Comparison of ENCODE assay signal across 7 cellular contexts in genomic region chr4:152014280-152014679, GRCh38.
DNase-seq lines count a peak whose midpoint lies in the region; ATAC-seq, FAIRE-seq and TF ChIP-seq lines count a peak whose summit lies in the region.

No MANE protein-coding gene starts in this region.

- TF ChIP-seq RAD21 in HepG2 (CRISPR knock-in tag; IDR thresholded peaks at IDR 0.05) = no peak

- DNase-seq in activated T-cell treated with anti-CD3 and anti-CD28 coated beads for 24 hours (ENCODE audit: low read depth) (peak; percentile 28), NCI-H1417 treated with DMSO at 0.1 percent for 48 hours (lab: John Stamatoyannopoulos, UW) (no peak), HepG2 (ENCODE audit: low spot score) (no peak), NCI-H446 treated with DMSO at 0.1 percent for 48 hours (lab: John Stamatoyannopoulos, UW) (no peak)
- peak; percentile 23 for DNase-seq in stimulated activated CD8-positive, alpha-beta memory T cell treated with anti-CD3 and anti-CD28 coated beads, Interleukin-4, amount 100 ng/mL, for 24 hours (ENCODE audit: low read depth)

- 0% methylated on average over 3 of the region's 3 CpGs for WGBS in HepG2 (ENCODE audit: low lambda C conversion rate)

- no peaks in the 10 kb centered on the region for H3K36me3 ChIP-seq in HepG2 (replicated peaks in 1 of 2; ENCODE audit: control insufficient read depth in 1 of 2, insufficient read depth in 2 of 2, low read length in 2 of 2)

- H3K4me2 ChIP-seq in HepG2 (ENCODE audit: low read depth, low read length) = no peak overlapping the region

- POLR2A ChIA-PET in HepG2 (lab: Yijun Ruan, JAX) = no interaction called here

- no TSS peak for BruUV-seq in HepG2 (replicated peaks; lab: Mats Ljungman, UMichigan)

- H3K9ac ChIP-seq in HepG2 (ENCODE audit: insufficient read depth, low read depth, low read length) = no peak overlapping the region

- no peak for TF ChIP-seq CTCF in HepG2 (CRISPR knock-in tag; IDR thresholded peaks at IDR 0.05)

- no peaks in the 10 kb centered on the region for H3K79me2 ChIP-seq in HepG2 (ENCODE audit: insufficient read depth, low read length)

- no peaks in the 10 kb centered on the region for H3K9me3 ChIP-seq in HepG2 (ENCODE audit: low read length)

- no peak overlapping the region for H3K27ac ChIP-seq in HepG2 (ENCODE audit: extremely low read length, insufficient read depth, low read length)

- CTCF ChIA-PET in HepG2 (lab: Yijun Ruan, JAX; ENCODE audit: low intra/inter-chr PET ratio, low total read pairs) = no interaction called here

- H3K27me3 ChIP-seq in HepG2 (ENCODE audit: control insufficient read depth in 1 of 2, insufficient read depth in 2 of 2, low read length in 2 of 2) = peaks cover 2 to 7% of the 10 kb centered on the region in 2 experiments; a peak in 3 of 5 replicates

- no peaks in the 10 kb centered on the region for H4K20me1 ChIP-seq in HepG2 (ENCODE audit: insufficient read depth, low read length)

- no peak for TF ChIP-seq POLR2A in HepG2 (IDR thresholded peaks at IDR 0.05; ENCODE audit: insufficient read depth in 1 of 2, low read depth in 2 of 2, low read length in 2 of 2)

- TF ChIP-seq EP300 in HepG2 (IDR thresholded peaks at IDR 0.05; ENCODE audit: low read depth in 2 of 2, low read length in 2 of 2) = no peak
- no peak for TF ChIP-seq EP300 in HepG2 (CRISPR knock-in tag; IDR thresholded peaks at IDR 0.05; ENCODE audit: borderline replicate concordance)

- in situ Hi-C loops in HepG2 (cut with HindIII; ENCODE audit: extremely low pct_ligation_motif_present, low pct_unique_long_range_greater_than_20kb) = no loop called here

- FAIRE-seq in HepG2 (lab: Jason Lieb, UNC) = no peak

- no peaks in the 10 kb centered on the region for H3K4me1 ChIP-seq in HepG2 (ENCODE audit: insufficient read depth, low read length)

- intact Hi-C loops in HepG2 (cut with micrococcal nuclease; ENCODE audit: unreplicated experiment) = no loop called here

- ATAC-seq in GM19463 (IDR thresholded peaks at IDR 0.05; ENCODE audit: unreplicated experiment) (peak; percentile 93), HG03280 (IDR thresholded peaks at IDR 0.05; ENCODE audit: unreplicated experiment) (peak; percentile 91), HepG2 (no peak)

- no peak overlapping the region for H2AFZ ChIP-seq in HepG2 (ENCODE audit: low read length)

- no peak overlapping the region for H3K4me3 ChIP-seq in HepG2 (replicated peaks in 1 of 3; ENCODE audit: insufficient read depth in 1 of 3, low read depth in 2 of 3, low read length in 3 of 3)

TF ChIP-seq in HepG2, 621 proteins besides CTCF, POLR2A, EP300 and RAD21:
- TF ChIP-seq U2AF1 (optimal IDR thresholded peaks at IDR 0.05; ENCODE audit: low read depth, low read length) (no peak), MED13 (CRISPR knock-in tag; IDR thresholded peaks at IDR 0.05) (no peak), ERF (CRISPR knock-in tag; IDR thresholded peaks at IDR 0.05) (no peak), ZNF101 (CRISPR knock-in tag; IDR thresholded peaks at IDR 0.05; ENCODE audit: borderline replicate concordance, low read depth) (no peak), PRMT3 (CRISPR knock-in tag; IDR thresholded peaks at IDR 0.05; ENCODE audit: borderline replicate concordance, low read depth) (no peak), ATAD3A (CRISPR knock-in tag; IDR thresholded peaks at IDR 0.05) (no peak), PRDM15 (CRISPR knock-in tag; IDR thresholded peaks at IDR 0.05) (no peak), SAFB2 (CRISPR knock-in tag; IDR thresholded peaks at IDR 0.05; ENCODE audit: borderline replicate concordance, low read depth) (no peak), NFYC (CRISPR knock-in tag; IDR thresholded peaks at IDR 0.05) (no peak), ZNF510 (CRISPR knock-in tag; IDR thresholded peaks at IDR 0.05; ENCODE audit: low read depth) (no peak), ZNF639 (CRISPR knock-in tag; conservative IDR thresholded peaks at IDR 0.05) (no peak), ZFP36 (IDR thresholded peaks at IDR 0.05; ENCODE audit: borderline replicate concordance, low read depth, low read length, partially characterized antibody) (no peak), RFXAP (CRISPR knock-in tag; IDR thresholded peaks at IDR 0.05; ENCODE audit: borderline replicate concordance) (no peak), PREB (CRISPR knock-in tag; IDR thresholded peaks at IDR 0.05) (no peak), ONECUT2 (CRISPR knock-in tag; IDR thresholded peaks at IDR 0.05) (no peak), ZSCAN31 (CRISPR knock-in tag; IDR thresholded peaks at IDR 0.05; ENCODE audit: low read depth) (no peak)

Comparison
In these comparisons a context has a peak if more than half of its experiments do, and no peak if none do; other contexts are left out.
1. DNase-seq: peak in activated T-cell treated with anti-CD3 and anti-CD28 coated beads for 24 hours (single experiment) and stimulated activated CD8-positive, alpha-beta memory T cell treated with anti-CD3 and anti-CD28 coated beads, Interleukin-4, amount 100 ng/mL, for 24 hours (single experiment); none in NCI-H1417 treated with DMSO at 0.1 percent for 48 hours (single experiment), HepG2 (single experiment) and NCI-H446 treated with DMSO at 0.1 percent for 48 hours (single experiment).